ENCODE assay signal across 10 cellular contexts in genomic region chr5:76960004-76960625, GRCh38. TPM values are rescaled to one million over a fixed set of nuclear protein-coding genes. Genes with fewer than 3 reads are reported as not detected.
A peak's percentile ranks its signal among the peaks of the same experiment; 100 is the strongest.
DNase-seq lines count a peak whose midpoint lies in the region; ATAC-seq and TF ChIP-seq lines count a peak whose summit lies in the region.
"Had no signal": no experiment of that assay in that cellular context is flagged by ENCODE, and none has a peak within 500 bp of the region (broad histone marks: within the 10 kb centered on the region; RNA-seq: fewer than 3 reads in every experiment).

No MANE protein-coding gene starts in this region.

- peaks cover 8% of the 10 kb centered on the region for H3K27me3 ChIP-seq in CD4-positive, CD25-positive, alpha-beta regulatory T cell (ENCODE audit: control insufficient read depth, insufficient read depth, low read length)
- peaks cover 18% of the 10 kb centered on the region for H3K27me3 ChIP-seq in CD4-positive, alpha-beta T cell (ENCODE audit: control insufficient read depth, insufficient read depth, low read length)

- H3K27ac Mint-ChIP-seq in CD4-positive, CD25-positive, alpha-beta regulatory T cell = peak overlapping the region in 2 of 3 donors; percentile 21 to 26
- H3K27ac Mint-ChIP-seq in CD4-positive, alpha-beta T cell = no peak overlapping the region
- H3K27ac Mint-ChIP-seq: memory B cell had no signal

- peak in 1 of 3 donors; percentile 21 for DNase-seq in CD4-positive, CD25-positive, alpha-beta regulatory T cell
- DNase-seq in Jurkat, Clone E6-1 (ENCODE audit: low read depth, low spot score) = peak; percentile 11
- DNase-seq in astrocyte of the spinal cord (ENCODE audit: low read depth, low spot score) (peak; percentile 82), DMS53 treated with DMSO at 0.1 percent for 48 hours (lab: John Stamatoyannopoulos, UW; ENCODE audit: unreplicated experiment) (no peak)
- no peak for DNase-seq in CD4-positive, alpha-beta T cell
- DNase-seq: DMS79 had no signal

- in situ Hi-C loops in astrocyte of the spinal cord (cut with HindIII; ENCODE audit: low sequenced_read_pairs) = no loop called here

- no peak overlapping the region for H3K4me3 ChIP-seq in CD4-positive, CD25-positive, alpha-beta regulatory T cell (ENCODE audit: low read depth, low read length)
- H3K4me3 ChIP-seq in Jurkat, Clone E6-1 (ENCODE audit: low read length) = no peak overlapping the region
- H3K4me3 ChIP-seq in astrocyte of the spinal cord (ENCODE audit: low read depth, low read length) = no peak overlapping the region

- no peaks in the 10 kb centered on the region for H3K4me1 ChIP-seq in CD4-positive, CD25-positive, alpha-beta regulatory T cell (ENCODE audit: control insufficient read depth, insufficient read depth, low read length, poor library complexity, severe bottlenecking)

- CTCF ChIA-PET in CD4-positive, alpha-beta T cell (lab: Charles Lee) = no interaction called here

- peaks cover 0 to 10% (median 4%) of the 10 kb centered on the region in 4 donors for H3K4me1 Mint-ChIP-seq in CD4-positive, CD25-positive, alpha-beta regulatory T cell
- H3K4me1 Mint-ChIP-seq in CD4-positive, alpha-beta T cell (ENCODE audit: low read depth) = no peaks in the 10 kb centered on the region
- H3K4me1 Mint-ChIP-seq: memory B cell had no signal

- H3K9me3 ChIP-seq in CD4-positive, CD25-positive, alpha-beta regulatory T cell (ENCODE audit: control insufficient read depth in 2 of 2, low read length in 2 of 2) = no peaks in the 10 kb centered on the region
- no peaks in the 10 kb centered on the region for H3K9me3 ChIP-seq in CD4-positive, alpha-beta T cell (ENCODE audit: control insufficient read depth, low read length)

- peaks cover 0 to 3% (median 0%) of the 10 kb centered on the region in 7 donors for H3K9me3 Mint-ChIP-seq in CD4-positive, CD25-positive, alpha-beta regulatory T cell
- no peaks in the 10 kb centered on the region for H3K9me3 Mint-ChIP-seq in CD4-positive, alpha-beta T cell
- H3K9me3 Mint-ChIP-seq: memory B cell had no signal

- intact Hi-C loops in CD4-positive, alpha-beta T cell (cut with DNase I, micrococcal nuclease) = no loop called here

- TF ChIP-seq CTCF in astrocyte of the spinal cord (IDR thresholded peaks at IDR 0.05; ENCODE audit: low read depth, low read length) = no peak
- no peak for TF ChIP-seq CTCF in CD4-positive, alpha-beta T cell (IDR thresholded peaks at IDR 0.05)

- peaks cover 41% of the 10 kb centered on the region for H3K27me3 Mint-ChIP-seq in CD4-positive, CD25-positive, alpha-beta regulatory T cell
- H3K27me3 Mint-ChIP-seq in CD4-positive, alpha-beta T cell = peaks cover 18% of the 10 kb centered on the region
- H3K27me3 Mint-ChIP-seq: memory B cell had no signal

- H3K36me3 ChIP-seq in CD4-positive, CD25-positive, alpha-beta regulatory T cell (ENCODE audit: control insufficient read depth, insufficient read depth, low read length) = no peaks in the 10 kb centered on the region

- POLR2A ChIA-PET in CD4-positive, alpha-beta T cell (lab: Charles Lee) = no interaction called here

- H3K27ac ChIP-seq in CD4-positive, CD25-positive, alpha-beta regulatory T cell (ENCODE audit: insufficient read depth, low read length, poor library complexity, severe bottlenecking) = no peak overlapping the region
- no peak overlapping the region for H3K27ac ChIP-seq in CD4-positive, alpha-beta T cell (ENCODE audit: low read depth, low read length)

- no peak overlapping the region for H3K4me3 Mint-ChIP-seq in CD4-positive, CD25-positive, alpha-beta regulatory T cell
- no peak overlapping the region for H3K4me3 Mint-ChIP-seq in CD4-positive, alpha-beta T cell
- H3K4me3 Mint-ChIP-seq: memory B cell had no signal

- ATAC-seq in CD4-positive, CD25-positive, alpha-beta regulatory T cell (ENCODE audit: low read depth in 2 of 2) = no peak
- ATAC-seq in GM19468 (IDR thresholded peaks at IDR 0.05; ENCODE audit: extremely low read depth, unreplicated experiment) = peak; percentile 49
- ATAC-seq in CD4-positive, alpha-beta T cell (ENCODE audit: poor library complexity) = no peak
- no peak for ATAC-seq in HG03354 (IDR thresholded peaks at IDR 0.05; ENCODE audit: poor library complexity, severe bottlenecking, unreplicated experiment)
- ATAC-seq in HG03457 (IDR thresholded peaks at IDR 0.05; ENCODE audit: unreplicated experiment) = no peak

- no peaks in the 10 kb centered on the region for H3K36me3 Mint-ChIP-seq in CD4-positive, CD25-positive, alpha-beta regulatory T cell
- no peaks in the 10 kb centered on the region for H3K36me3 Mint-ChIP-seq in CD4-positive, alpha-beta T cell (ENCODE audit: low read depth)

RNA-seq across cellular contexts. Expression of gene CRHBP, which starts 7.3 kb away (rescaled TPM):
- 2.5 TPM for total RNA-seq in CD4-positive, CD25-positive, alpha-beta regulatory T cell
- polyA plus RNA-seq in CD4-positive, CD25-positive, alpha-beta regulatory T cell = not detected
- polyA plus RNA-seq in Jurkat, Clone E6-1 (2012; ENCODE audit: insufficient read depth, insufficient read length) = 1.7 TPM
- total RNA-seq in CD4-positive, alpha-beta T cell = not detected

Comparison
In these comparisons a context has a peak if more than half of its experiments do, and no peak if none do; other contexts are left out.
1. DNase-seq: peak in Jurkat, Clone E6-1 (single experiment) and astrocyte of the spinal cord (single experiment); none in CD4-positive, alpha-beta T cell (0 of 10) and DMS53 treated with DMSO at 0.1 percent for 48 hours (single experiment).